Comparison of ENCODE assay signal across 1 cellular context in the genomic region with DNA sequence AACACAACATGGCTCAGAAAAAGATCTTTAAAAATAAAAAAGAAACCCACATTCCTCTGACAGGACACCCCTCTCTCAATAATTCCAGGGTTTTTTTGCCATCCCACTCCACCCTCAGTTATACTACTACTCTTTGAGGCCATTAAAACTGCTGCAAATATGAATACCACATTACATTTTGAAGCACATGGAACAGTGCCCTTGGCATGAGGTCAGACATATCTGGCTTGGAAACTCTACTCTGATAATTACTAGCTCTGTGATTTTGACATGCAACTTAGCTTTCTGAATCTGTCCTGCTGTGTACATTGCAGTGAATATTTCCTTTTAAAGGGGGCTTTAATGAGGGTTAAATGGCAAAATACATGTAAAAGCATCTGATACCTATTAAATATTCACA.
TF ChIP-seq lines count a peak whose summit lies in the region.

No MANE protein-coding gene starts in this region.

TF ChIP-seq in HepG2, 621 proteins besides CTCF, POLR2A, EP300 and RAD21 (continued from another document):
- TF ChIP-seq, protein P1, sequence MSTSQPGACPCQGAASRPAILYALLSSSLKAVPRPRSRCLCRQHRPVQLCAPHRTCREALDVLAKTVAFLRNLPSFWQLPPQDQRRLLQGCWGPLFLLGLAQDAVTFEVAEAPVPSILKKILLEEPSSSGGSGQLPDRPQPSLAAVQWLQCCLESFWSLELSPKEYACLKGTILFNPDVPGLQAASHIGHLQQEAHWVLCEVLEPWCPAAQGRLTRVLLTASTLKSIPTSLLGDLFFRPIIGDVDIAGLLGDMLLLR (CRISPR knock-in tag; IDR thresholded peaks at IDR 0.05) = no peak
TF ChIP-seq in HepG2: peak in this region for 1.
